ENCODE assay signal across 15 cellular contexts in genomic region chr1:188988589-188988988, GRCh38.
"Had no signal": no experiment of that assay in that cellular context is flagged by ENCODE, and none has a peak within 500 bp of the region (broad histone marks: within the 10 kb centered on the region; RNA-seq: fewer than 3 reads in every experiment).

No MANE protein-coding gene starts in this region.

- H3K4me3 ChIP-seq: breast epithelium, esophagus muscularis mucosa, thyroid gland had no signal

- H3K4me1 ChIP-seq: breast epithelium, esophagus muscularis mucosa, thyroid gland had no signal

- H3K27ac ChIP-seq: breast epithelium, esophagus muscularis mucosa, thyroid gland had no signal

- ATAC-seq: left lobe of liver; natural killer cell treated with Interleukin-12 subunit alpha and Interleukin-12 subunit beta and Interleukin-15 and Interleukin-18, amount 100 ng/mL, for 72 hours; right cardiac atrium; T-helper 17 cell had no signal

- H3K27me3 ChIP-seq: breast epithelium, esophagus muscularis mucosa, thyroid gland had no signal

- H3K4me3 Mint-ChIP-seq: activated naive CD8-positive, alpha-beta T cell; natural killer cell treated with Interleukin-12 subunit alpha and Interleukin-12 subunit beta and Interleukin-15 and Interleukin-18, amount 100 ng/mL, for 72 hours; T-helper 17 cell had no signal

- H3K27me3 Mint-ChIP-seq: activated naive CD8-positive, alpha-beta T cell; natural killer cell treated with Interleukin-12 subunit alpha and Interleukin-12 subunit beta and Interleukin-15 and Interleukin-18, amount 100 ng/mL, for 72 hours; T-helper 17 cell had no signal

- H3K4me1 Mint-ChIP-seq: T-helper 17 cell had no signal

- DNase-seq: activated CD4-positive, CD25-positive, alpha-beta regulatory T cell; activated gamma-delta T cell; anterior cingulate cortex; foreskin fibroblast; islet precursor cell; nucleus accumbens; right cardiac atrium; small intestine; T-helper 17 cell; thyroid gland had no signal

- H3K27ac Mint-ChIP-seq: activated naive CD8-positive, alpha-beta T cell; natural killer cell treated with Interleukin-12 subunit alpha and Interleukin-12 subunit beta and Interleukin-15 and Interleukin-18, amount 100 ng/mL, for 72 hours; T-helper 17 cell had no signal

- H3K36me3 ChIP-seq: breast epithelium, esophagus muscularis mucosa, thyroid gland had no signal

- H3K9me3 ChIP-seq: breast epithelium, esophagus muscularis mucosa, thyroid gland had no signal

- H3K36me3 Mint-ChIP-seq: activated naive CD8-positive, alpha-beta T cell had no signal
